13 cellular contexts compared by ENCODE assay signal in genomic region chr17:81028506-81028858, GRCh38. TPM values are rescaled to one million over a fixed set of nuclear protein-coding genes. Genes with fewer than 3 reads are reported as not detected.
DNase-seq lines count a peak whose midpoint lies in the region; ATAC-seq and TF ChIP-seq lines count a peak whose summit lies in the region.
"Had no signal": no experiment of that assay in that cellular context is flagged by ENCODE, and none has a peak within 500 bp of the region (broad histone marks: within the 10 kb centered on the region; RNA-seq: fewer than 3 reads in every experiment).

No MANE protein-coding gene starts in this region.

- peak; percentile 33 for DNase-seq in CD14-positive monocyte (ENCODE audit: low spot score)
- peak; percentile 66 for DNase-seq in H7
- peak in 2 of 10 donors; percentile 36 to 66 for DNase-seq in dorsolateral prefrontal cortex
- DNase-seq in osteocyte (ENCODE audit: extremely low spot score, unreplicated experiment), result peak; percentile 80
- no peak for DNase-seq in MG63
- DNase-seq in GM03348 (ENCODE audit: low spot score), result no peak
- DNase-seq: AML-193, DND-41, H9, NCI-H2029, NCI-H510A treated with DMSO at 0.1 percent for 48 hours had no signal

- H3K36me3 Mint-ChIP-seq in CD14-positive monocyte (peaks cover 7 to 18% of the 10 kb centered on the region in 2 donors), osteocyte (ENCODE audit: unreplicated experiment) (no peaks in the 10 kb centered on the region)
- H3K36me3 Mint-ChIP-seq: CD4-positive, CD25-positive, alpha-beta regulatory T cell had no signal

- H3K4me3 Mint-ChIP-seq in CD14-positive monocyte (peak overlapping the region in 1 of 2 donors; percentile 46), osteocyte (ENCODE audit: unreplicated experiment) (no peak overlapping the region)
- H3K4me3 Mint-ChIP-seq: H9 had no signal

- H3K27ac Mint-ChIP-seq in CD14-positive monocyte (no peak overlapping the region), osteocyte (ENCODE audit: unreplicated experiment) (no peak overlapping the region)
- H3K27ac Mint-ChIP-seq: CD4-positive, CD25-positive, alpha-beta regulatory T cell; H9 had no signal

- H3K9me3 ChIP-seq in MG63, result no peaks in the 10 kb centered on the region

- H3K4me1 Mint-ChIP-seq in CD14-positive monocyte (peaks cover 39% of the 10 kb centered on the region), osteocyte (ENCODE audit: unreplicated experiment) (peaks cover 8% of the 10 kb centered on the region)

- ATAC-seq in HG03469 (IDR thresholded peaks at IDR 0.05; ENCODE audit: unreplicated experiment), result no peak

- H3K9me3 Mint-ChIP-seq in CD14-positive monocyte, result peaks cover 0 to 10% (median 5%) of the 10 kb centered on the region in 7 donors
- no peaks in the 10 kb centered on the region for H3K9me3 Mint-ChIP-seq in osteocyte (ENCODE audit: unreplicated experiment)

- H3K36me3 ChIP-seq in H7 (replicated peaks; ENCODE audit: control insufficient read depth, insufficient read depth, low read length) (no peaks in the 10 kb centered on the region), MG63 (no peaks in the 10 kb centered on the region)

- intact Hi-C loops in CD14-positive monocyte (cut with micrococcal nuclease), result no loop called here
- intact Hi-C loops in dorsolateral prefrontal cortex (cut with DNase I), result no loop called here

- TF ChIP-seq CTCF in CD14-positive monocyte (IDR thresholded peaks at IDR 0.05) (no peak), dorsolateral prefrontal cortex (IDR thresholded peaks at IDR 0.05 in 54 of 56, conservative IDR thresholded peaks at IDR 0.05 in 2 of 56; ENCODE audit: low read depth in 1 of 56, partially characterized antibody in 56 of 56) (no peak), osteocyte (IDR thresholded peaks at IDR 0.05) (no peak)

- H3K4me3 ChIP-seq in H7 (ENCODE audit: insufficient read depth, low read depth, low read length) (no peak overlapping the region), dorsolateral prefrontal cortex (no peak overlapping the region), MG63 (no peak overlapping the region)

- H3K27me3 Mint-ChIP-seq in CD14-positive monocyte (ENCODE audit: low read depth in 3 of 3), result peaks cover 12 to 55% (median 35%) of the 10 kb centered on the region in 3 donors
- peaks cover 16% of the 10 kb centered on the region for H3K27me3 Mint-ChIP-seq in osteocyte (ENCODE audit: unreplicated experiment)

- H3K27ac ChIP-seq in dorsolateral prefrontal cortex, result peak overlapping the region in 32 of 59 donors; percentile 9 to 89 (median 50)

- H3K27me3 ChIP-seq in H7 (ENCODE audit: control insufficient read depth, insufficient read depth, low read length) (peaks cover under 1% of the 10 kb centered on the region; the same call in 1 of the 2 replicates), dorsolateral prefrontal cortex (peaks cover 0 to 5% (median 0%) of the 10 kb centered on the region in 45 donors), MG63 (no peaks in the 10 kb centered on the region)

RNA-seq across cellular contexts. Expression of gene BAIAP2, which starts 6.5 kb away (rescaled TPM):
- 10 to 100 TPM in 1 of 2 donors, 1 to 10 TPM in 1; 8.6 to 11.2 TPM for polyA plus RNA-seq in CD14-positive monocyte
- total RNA-seq in H7 (2014; rRNA removed; shearing (Covaris generic)), result 14.9 and 19.5 TPM in 2 replicates
- 100 to 1,000 TPM; 104 to 353 (median 235) TPM for total RNA-seq in dorsolateral prefrontal cortex
- 24.4 and 29.0 TPM in 2 replicates for total RNA-seq in osteocyte
- 34.4 and 43.9 TPM in 2 replicates for total RNA-seq in MG63 (2014; rRNA removed; shearing (Covaris generic); ENCODE audit: low replicate concordance)

RNA-seq across cellular contexts. Expression of gene CHMP6, which starts 36.8 kb away (rescaled TPM):
- 10 to 100 TPM; 44.1 to 44.8 TPM for polyA plus RNA-seq in CD14-positive monocyte
- 13.0 and 15.0 TPM in 2 replicates for total RNA-seq in H7 (2014; rRNA removed; shearing (Covaris generic))
- total RNA-seq in dorsolateral prefrontal cortex (10 to 100 TPM; 15.4 to 33.4 (median 22.0) TPM), osteocyte (31.1 and 35.9 TPM in 2 replicates)
- 65.4 and 74.3 TPM in 2 replicates for total RNA-seq in MG63 (2014; rRNA removed; shearing (Covaris generic); ENCODE audit: low replicate concordance)

Comparison
In these comparisons a context has a peak if more than half of its experiments do, and no peak if none do; other contexts are left out.
1. DNase-seq: peak in CD14-positive monocyte (single experiment), H7 (single experiment) and osteocyte (single experiment); none in MG63 (single experiment) and GM03348 (single experiment).